ENCODE assay signal across 1 cellular context in the genomic region with DNA sequence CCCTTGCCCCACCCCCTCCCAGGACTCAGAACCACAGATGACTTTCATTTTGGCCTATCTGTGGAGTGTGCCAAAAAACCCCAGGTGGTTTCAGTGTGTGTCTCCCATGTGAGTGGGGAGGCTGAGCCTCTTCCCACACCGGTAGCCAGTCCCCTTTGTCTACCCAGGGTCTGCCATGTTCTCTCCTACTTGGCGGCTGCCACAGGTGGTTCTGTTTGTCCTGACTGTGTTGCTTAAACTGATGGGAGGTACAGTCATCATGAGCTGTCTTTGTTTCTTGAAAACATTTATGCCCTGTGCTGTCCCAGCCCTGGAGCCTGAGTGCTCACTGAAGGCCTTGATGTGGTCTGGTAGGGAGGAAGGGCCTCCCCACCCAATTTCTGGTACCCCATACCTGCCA.
TF ChIP-seq lines count a peak whose summit lies in the region.

No MANE protein-coding gene starts in this region.

TF ChIP-seq in GM12878, 131 proteins besides CTCF, POLR2A, EP300 and RAD21 (continued from another document):
- TF ChIP-seq MTA2 (IDR thresholded peaks at IDR 0.05; ENCODE audit: low read depth) (no peak), MYB (IDR thresholded peaks at IDR 0.05; ENCODE audit: borderline replicate concordance, low read depth, low read length) (no peak), ZNF24 (IDR thresholded peaks at IDR 0.05) (no peak), BHLHE40 (IDR thresholded peaks at IDR 0.05; ENCODE audit: borderline replicate concordance in 1 of 2, low read depth in 2 of 2, low read length in 1 of 2) (peak; percentile 54 to 63; a peak in 2 of 4 replicates)
